Comparison of ENCODE assay signal across 8 cellular contexts in genomic region chr7:1919539-1920265, GRCh38.
A peak's percentile ranks its signal among the peaks of the same experiment; 100 is the strongest.
DNase-seq lines count a peak whose midpoint lies in the region; ATAC-seq and TF ChIP-seq lines count a peak whose summit lies in the region.

No MANE protein-coding gene starts in this region.

- peak overlapping the region; percentile 45 for H3K4me3 ChIP-seq in CD8-positive, alpha-beta T cell (ENCODE audit: low read depth, low read length)
- H3K4me3 ChIP-seq in neural progenitor cell: no peak overlapping the region

- no peaks in the 10 kb centered on the region for H3F3A ChIP-seq in neural progenitor cell (ENCODE audit: low read depth)

- TF ChIP-seq POLR2A in erythroblast (IDR thresholded peaks at IDR 0.05; ENCODE audit: low read length): no peak

- H3K27me3 Mint-ChIP-seq in CD8-positive, alpha-beta T cell (ENCODE audit: low read depth): no peaks in the 10 kb centered on the region
- H3K27me3 Mint-ChIP-seq in neural progenitor cell (ENCODE audit: insufficient read depth, low read depth): peaks cover 6% of the 10 kb centered on the region

- H3K4me2 ChIP-seq in neural progenitor cell: no peak overlapping the region

- H3K27ac ChIP-seq in CD8-positive, alpha-beta T cell (ENCODE audit: low read depth, low read length): peak overlapping the region; percentile 30
- H3K27ac ChIP-seq in KOPT-K1 (ENCODE audit: low read depth, low read length, poor library complexity, severe bottlenecking): peak overlapping the region; percentile 32
- H3K27ac ChIP-seq in neural progenitor cell: no peak overlapping the region

- H3K4me3 Mint-ChIP-seq in CD8-positive, alpha-beta T cell: peak overlapping the region; percentile 89
- no peak overlapping the region for H3K4me3 Mint-ChIP-seq in neural progenitor cell

- POLR2A ChIA-PET in CD8-positive, alpha-beta T cell (lab: Charles Lee): interaction anchor here (1.1 to 1.2 kb wide), 2 partner anchors 21 to 67 kb away, joined by 3 to 5 read pairs; no protein-coding TSS in a partner anchor

- CTCF ChIA-PET in CD8-positive, alpha-beta T cell (lab: Charles Lee): interaction anchor here (0.9 to 1.0 kb wide), 2 partner anchors 20 to 276 kb away, joined by 3 read pairs; no protein-coding TSS in a partner anchor

- no peak overlapping the region for H2AFZ ChIP-seq in neural progenitor cell (replicated peaks)

- no peaks in the 10 kb centered on the region for H4K20me1 ChIP-seq in neural progenitor cell (ENCODE audit: low read depth)

- no peaks in the 10 kb centered on the region for H3K9me3 Mint-ChIP-seq in CD8-positive, alpha-beta T cell
- no peaks in the 10 kb centered on the region for H3K9me3 Mint-ChIP-seq in neural progenitor cell

- DNase-seq in CD8-positive, alpha-beta T cell: peak in 1 of 7 experiments; percentile 34
- peak; percentile 22 to 28 for DNase-seq in erythroblast (lab: John Stamatoyannopoulos, UW)
- no peak for DNase-seq in neural progenitor cell (ENCODE audit: low spot score)
- no peak for DNase-seq in NCI-H446 (lab: John Stamatoyannopoulos, UW)
- no peak for DNase-seq in LoVo (ENCODE audit: low spot score)
- DNase-seq in stimulated activated naive CD4-positive, alpha-beta T cell treated with Interleukin-2 at 50 U/mL for 16 hours (lab: John Stamatoyannopoulos, UW): no peak

- no peak for TF ChIP-seq CTCF in CD8-positive, alpha-beta T cell (IDR thresholded peaks at IDR 0.05)
- TF ChIP-seq CTCF in neural progenitor cell (IDR thresholded peaks at IDR 0.05): no peak

- intact Hi-C loops in CD8-positive, alpha-beta T cell (cut with DNase I, micrococcal nuclease): loop anchor here (1.0 to 10.0 kb wide), 5 partner anchors 21 to 435 kb away; partner anchors contain the start of gene EIF3B (in 1 of the 2)

- no peaks in the 10 kb centered on the region for H3K9me3 ChIP-seq in CD8-positive, alpha-beta T cell (ENCODE audit: low read length)
- no peaks in the 10 kb centered on the region for H3K9me3 ChIP-seq in KOPT-K1 (ENCODE audit: insufficient read depth, low read length, poor library complexity, severe bottlenecking)
- no peaks in the 10 kb centered on the region for H3K9me3 ChIP-seq in neural progenitor cell (ENCODE audit: low read depth)

- peak overlapping the region; percentile 87 for H3K27ac Mint-ChIP-seq in CD8-positive, alpha-beta T cell
- H3K27ac Mint-ChIP-seq in neural progenitor cell: peak overlapping the region; percentile 57

- H3K79me2 ChIP-seq in neural progenitor cell (ENCODE audit: low read depth): no peaks in the 10 kb centered on the region

- no peak overlapping the region for H3K9ac ChIP-seq in neural progenitor cell

- peaks cover 70% of the 10 kb centered on the region for H3K4me1 Mint-ChIP-seq in CD8-positive, alpha-beta T cell (ENCODE audit: low read depth)
- H3K4me1 Mint-ChIP-seq in neural progenitor cell: peaks cover 9% of the 10 kb centered on the region

- peaks cover 78% of the 10 kb centered on the region for H3K4me1 ChIP-seq in CD8-positive, alpha-beta T cell (ENCODE audit: insufficient read depth, low read length)
- no peaks in the 10 kb centered on the region for H3K4me1 ChIP-seq in neural progenitor cell

- peak; percentile 22 for ATAC-seq in CD8-positive, alpha-beta T cell
- no peak for ATAC-seq in HG03196 (IDR thresholded peaks at IDR 0.05; ENCODE audit: unreplicated experiment)

- no peaks in the 10 kb centered on the region for H3K27me3 ChIP-seq in CD8-positive, alpha-beta T cell (ENCODE audit: insufficient read depth, low read length)
- no peaks in the 10 kb centered on the region for H3K27me3 ChIP-seq in neural progenitor cell

- no peaks in the 10 kb centered on the region for H3K36me3 ChIP-seq in CD8-positive, alpha-beta T cell (ENCODE audit: insufficient read depth, low read length)
- H3K36me3 ChIP-seq in KOPT-K1 (ENCODE audit: insufficient read depth, low read length): peaks cover 18% of the 10 kb centered on the region; the same call in 1 of the 2 replicates
- H3K36me3 ChIP-seq in neural progenitor cell: no peaks in the 10 kb centered on the region

- H3K36me3 Mint-ChIP-seq in CD8-positive, alpha-beta T cell: peaks cover 44% of the 10 kb centered on the region
- H3K36me3 Mint-ChIP-seq in neural progenitor cell: peaks cover 2% of the 10 kb centered on the region

Comparison
In these comparisons a context has a peak if more than half of its experiments do, and no peak if none do; other contexts are left out.
1. DNase-seq: peak in erythroblast (2 of 2); none in neural progenitor cell (single experiment), NCI-H446 (0 of 2), LoVo (single experiment) and stimulated activated naive CD4-positive, alpha-beta T cell treated with Interleukin-2 at 50 U/mL for 16 hours (single experiment).